Comparison of ENCODE assay signal across 2 cellular contexts in genomic region chr4:176005766-176006165, GRCh38.
TF ChIP-seq lines count a peak whose summit lies in the region.

No MANE protein-coding gene starts in this region.

TF ChIP-seq in GM23338, 12 proteins besides CTCF, POLR2A, EP300 and RAD21:
- TF ChIP-seq ETS1 (IDR thresholded peaks at IDR 0.05) (no peak), ZNF331 (CRISPR knock-in tag; IDR thresholded peaks at IDR 0.05; ENCODE audit: low read depth) (no peak), EZH2phosphoT487 (IDR thresholded peaks at IDR 0.05; ENCODE audit: unreplicated experiment) (no peak), ZNF114 (CRISPR knock-in tag; IDR thresholded peaks at IDR 0.05) (no peak), STAT1 (IDR thresholded peaks at IDR 0.05; ENCODE audit: unreplicated experiment) (no peak), REST (IDR thresholded peaks at IDR 0.05; ENCODE audit: unreplicated experiment) (no peak), CREB1 (CRISPR knock-in tag; IDR thresholded peaks at IDR 0.05; ENCODE audit: low read depth) (no peak), EZH2 (IDR thresholded peaks at IDR 0.05; ENCODE audit: low read depth, unreplicated experiment) (no peak), POLR2AphosphoS5 (IDR thresholded peaks at IDR 0.05; ENCODE audit: low read depth) (no peak), NANOG (IDR thresholded peaks at IDR 0.05; ENCODE audit: borderline replicate concordance) (no peak), JUNB (IDR thresholded peaks at IDR 0.05; ENCODE audit: unreplicated experiment) (no peak)
TF ChIP-seq in GM23338: peak in this region for 0.

TF ChIP-seq in H1, 55 proteins besides CTCF, POLR2A, EP300 and RAD21:
- TF ChIP-seq MAFK (IDR thresholded peaks at IDR 0.05; ENCODE audit: low read depth, low read length) (no peak), CTBP2 (IDR thresholded peaks at IDR 0.05; ENCODE audit: borderline replicate concordance, insufficient read depth, insufficient read length, low read length) (no peak), FOSL1 (IDR thresholded peaks at IDR 0.05; ENCODE audit: insufficient read depth, low read depth, low read length) (no peak), SP4 (IDR thresholded peaks at IDR 0.05; ENCODE audit: low read length) (no peak), EGR1 (IDR thresholded peaks at IDR 0.05; ENCODE audit: borderline replicate concordance, low read depth, low read length) (no peak), KDM5A (IDR thresholded peaks at IDR 0.05; ENCODE audit: low read length) (no peak), TCF12 (IDR thresholded peaks at IDR 0.05; ENCODE audit: low read depth, low read length) (no peak), ATF3 (IDR thresholded peaks at IDR 0.05; ENCODE audit: insufficient read depth, low read depth, low read length) (no peak), SAP30 (IDR thresholded peaks at IDR 0.05; ENCODE audit: insufficient read depth, insufficient replicate concordance, low read length) (no peak), CHD1 (IDR thresholded peaks at IDR 0.05; ENCODE audit: low read depth, low read length) (no peak), BRCA1 (IDR thresholded peaks at IDR 0.05; ENCODE audit: low read depth, low read length) (no peak)
